In genomic region chr7:156145996-156146395, GRCh38 we compare ENCODE assay signal across 17 cellular contexts.
DNase-seq lines count a peak whose midpoint lies in the region; ATAC-seq and TF ChIP-seq lines count a peak whose summit lies in the region.
"Had no signal": no experiment of that assay in that cellular context is flagged by ENCODE, and none has a peak within 500 bp of the region (broad histone marks: within the 10 kb centered on the region; RNA-seq: fewer than 3 reads in every experiment).

No MANE protein-coding gene starts in this region.

- H3K79me2 ChIP-seq in Karpas-422 (ENCODE audit: low read length) = no peaks in the 10 kb centered on the region

- intact Hi-C loops in vagina (cut with DNase I) = no loop called here
- intact Hi-C loops in CD8-positive, alpha-beta T cell (cut with DNase I, micrococcal nuclease) = no loop called here

- no peak overlapping the region for H3K9ac ChIP-seq in Karpas-422 (ENCODE audit: low read length)

- H3K9me2 ChIP-seq in Karpas-422 (replicated peaks; ENCODE audit: insufficient read depth, low read length) = no peaks in the 10 kb centered on the region

- no peak for ATAC-seq in HG03378 (IDR thresholded peaks at IDR 0.05; ENCODE audit: unreplicated experiment)
- ATAC-seq in CD8-positive, alpha-beta T cell = no peak
- ATAC-seq: GM12878, GM23338, HCT116 had no signal

- no peaks in the 10 kb centered on the region for H3K9me3 Mint-ChIP-seq in chondrocyte (ENCODE audit: low read depth)
- no peaks in the 10 kb centered on the region for H3K9me3 Mint-ChIP-seq in progenitor cell of endocrine pancreas (ENCODE audit: low read depth)
- H3K9me3 Mint-ChIP-seq in CD8-positive, alpha-beta T cell = no peaks in the 10 kb centered on the region
- H3K9me3 Mint-ChIP-seq: CD4-positive, alpha-beta memory T cell; GM23338; H9 had no signal

- H3K27me3 ChIP-seq in vagina (no peaks in the 10 kb centered on the region), Karpas-422 (ENCODE audit: low read length) (no peaks in the 10 kb centered on the region)
- H3K27me3 ChIP-seq in CD8-positive, alpha-beta T cell (ENCODE audit: insufficient read depth, low read length) = no peaks in the 10 kb centered on the region

- CTCF ChIA-PET in CD8-positive, alpha-beta T cell (lab: Charles Lee) = no interaction called here

- DNase-seq in chondrocyte (ENCODE audit: low spot score) = peak; percentile 56
- DNase-seq in progenitor cell of endocrine pancreas (ENCODE audit: low spot score, unreplicated experiment) = no peak
- peak; percentile 58 to 69 for DNase-seq in vagina (ENCODE audit: extremely low spot score in 2 of 2)
- DNase-seq in CD8-positive, alpha-beta T cell = no peak
- no peak for DNase-seq in Karpas-422
- DNase-seq: C1 segment of cervical spinal cord; CD4-positive, alpha-beta memory T cell; DMS 273 treated with DMSO at 0.1 percent for 48 hours; DMS79; EL; GDM1; H9; HFFc6 had no signal

- no peak overlapping the region for H3K27ac ChIP-seq in vagina
- no peak overlapping the region for H3K27ac ChIP-seq in CD8-positive, alpha-beta T cell (ENCODE audit: low read depth, low read length)
- H3K27ac ChIP-seq in Karpas-422 (ENCODE audit: low read length) = no peak overlapping the region

- no peaks in the 10 kb centered on the region for H3K4me1 Mint-ChIP-seq in chondrocyte (ENCODE audit: low read depth)
- H3K4me1 Mint-ChIP-seq in progenitor cell of endocrine pancreas (ENCODE audit: low read depth) = peaks cover 12% of the 10 kb centered on the region
- H3K4me1 Mint-ChIP-seq in CD8-positive, alpha-beta T cell (ENCODE audit: low read depth) = no peaks in the 10 kb centered on the region
- H3K4me1 Mint-ChIP-seq: CD4-positive, alpha-beta memory T cell had no signal

- H2AFZ ChIP-seq in Karpas-422 (ENCODE audit: low read length) = no peak overlapping the region
- H2AFZ ChIP-seq: GM23338 had no signal

- no peaks in the 10 kb centered on the region for H3K36me3 ChIP-seq in vagina
- H3K36me3 ChIP-seq in CD8-positive, alpha-beta T cell (ENCODE audit: insufficient read depth, low read length) = no peaks in the 10 kb centered on the region
- H3K36me3 ChIP-seq in Karpas-422 (ENCODE audit: insufficient read depth, low read length) = no peaks in the 10 kb centered on the region

- H3K4me3 ChIP-seq in vagina (no peak overlapping the region), Karpas-422 (ENCODE audit: low read length) (no peak overlapping the region)
- H3K4me3 ChIP-seq in CD8-positive, alpha-beta T cell (ENCODE audit: low read depth, low read length) = no peak overlapping the region
- H3K4me3 ChIP-seq: GM12878, GM23338 had no signal

- POLR2A ChIA-PET in CD8-positive, alpha-beta T cell (lab: Charles Lee) = no interaction called here

- H3K36me3 Mint-ChIP-seq in chondrocyte (ENCODE audit: low read depth) (no peaks in the 10 kb centered on the region), progenitor cell of endocrine pancreas (ENCODE audit: insufficient read depth) (no peaks in the 10 kb centered on the region)
- no peaks in the 10 kb centered on the region for H3K36me3 Mint-ChIP-seq in CD8-positive, alpha-beta T cell
- H3K36me3 Mint-ChIP-seq: CD4-positive, alpha-beta memory T cell had no signal

- H3K27ac Mint-ChIP-seq in chondrocyte (ENCODE audit: unreplicated experiment) (no peak overlapping the region), progenitor cell of endocrine pancreas (no peak overlapping the region)
- H3K27ac Mint-ChIP-seq in CD8-positive, alpha-beta T cell = no peak overlapping the region
- H3K27ac Mint-ChIP-seq: CD4-positive, alpha-beta memory T cell; GM23338; H9; HFFc6 had no signal

- H3K9me3 ChIP-seq in vagina = no peaks in the 10 kb centered on the region
- H3K9me3 ChIP-seq in CD8-positive, alpha-beta T cell (ENCODE audit: low read length) = no peaks in the 10 kb centered on the region
- H3K9me3 ChIP-seq in Karpas-422 (ENCODE audit: low read length) = no peaks in the 10 kb centered on the region

- no peak overlapping the region for H3K4me2 ChIP-seq in Karpas-422 (ENCODE audit: low read depth, low read length, poor library complexity, severe bottlenecking)
- H3K4me2 ChIP-seq: GM23338 had no signal

- H3K4me3 Mint-ChIP-seq in chondrocyte (ENCODE audit: unreplicated experiment) = no peak overlapping the region
- H3K4me3 Mint-ChIP-seq in progenitor cell of endocrine pancreas (ENCODE audit: low read depth) = peak overlapping the region; percentile 31
- H3K4me3 Mint-ChIP-seq in CD8-positive, alpha-beta T cell = no peak overlapping the region
- H3K4me3 Mint-ChIP-seq: CD4-positive, alpha-beta memory T cell; GM23338; H9; HFFc6 had no signal

- H3K27me3 Mint-ChIP-seq in chondrocyte (ENCODE audit: low read depth) = peaks cover 8% of the 10 kb centered on the region
- H3K27me3 Mint-ChIP-seq in progenitor cell of endocrine pancreas = peaks cover 22% of the 10 kb centered on the region
- peaks cover 4% of the 10 kb centered on the region for H3K27me3 Mint-ChIP-seq in CD8-positive, alpha-beta T cell (ENCODE audit: low read depth)

- H4K20me1 ChIP-seq in Karpas-422 (ENCODE audit: insufficient read depth, low read depth, low read length) = no peaks in the 10 kb centered on the region

- TF ChIP-seq CTCF in chondrocyte (IDR thresholded peaks at IDR 0.05) (no peak), progenitor cell of endocrine pancreas (IDR thresholded peaks at IDR 0.05; ENCODE audit: unreplicated experiment) (no peak), vagina (IDR thresholded peaks at IDR 0.05) (no peak)
- TF ChIP-seq CTCF in CD8-positive, alpha-beta T cell (IDR thresholded peaks at IDR 0.05) = no peak

- H3K4me1 ChIP-seq in vagina (no peaks in the 10 kb centered on the region), Karpas-422 (ENCODE audit: low read length) (no peaks in the 10 kb centered on the region)
- H3K4me1 ChIP-seq in CD8-positive, alpha-beta T cell (ENCODE audit: insufficient read depth, low read length) = no peaks in the 10 kb centered on the region

- no peak for TF ChIP-seq POLR2A in vagina (IDR thresholded peaks at IDR 0.05)

Comparison
In these comparisons a context has a peak if more than half of its experiments do, and no peak if none do; other contexts are left out.
1. DNase-seq: peak in chondrocyte (single experiment) and vagina (2 of 2); none in progenitor cell of endocrine pancreas (single experiment), CD8-positive, alpha-beta T cell (0 of 7) and Karpas-422 (single experiment).